36 cellular contexts compared by ENCODE assay signal in genomic region chr19:31292639-31293185, GRCh38. TPM values are rescaled to one million over a fixed set of nuclear protein-coding genes. Genes with fewer than 3 reads are reported as not detected.
"Had no signal": no experiment of that assay in that cellular context is flagged by ENCODE, and none has a peak within 500 bp of the region (broad histone marks: within the 10 kb centered on the region; RNA-seq: fewer than 3 reads in every experiment).

No MANE protein-coding gene starts in this region.

- DNase-seq: MG63, MM.1S, MV-4-11, NCI-H1048, NCI-H1092, NCI-H1092 treated with DMSO at 0.1 percent for 48 hours, NCI-H1105, NCI-H1105 treated with DMSO at 0.1 percent for 48 hours, NCI-H1417, NCI-H1417 treated with DMSO at 0.1 percent for 48 hours, NCI-H1436, NCI-H1436 treated with DMSO at 0.1 percent for 48 hours, NCI-H146, NCI-H1694, NCI-H1694 treated with DMSO at 0.1 percent for 48 hours, NCI-H187, NCI-H187 treated with DMSO at 0.1 percent for 48 hours, NCI-H1930, NCI-H2029, NCI-H2029 treated with DMSO at 0.1 percent for 48 hours, NCI-H2081, NCI-H2081 treated with DMSO at 0.1 percent for 48 hours, NCI-H2107, NCI-H2171, NCI-H2171 treated with DMSO at 0.1 percent for 48 hours, NCI-H2227 treated with DMSO at 0.1 percent for 48 hours, NCI-H226, NCI-H345, NCI-H446, NCI-H446 treated with DMSO at 0.1 percent for 48 hours, NCI-H510A, NCI-H510A treated with DMSO at 0.1 percent for 48 hours, NCI-H524, NCI-H524 treated with DMSO at 0.1 percent for 48 hours, NCI-H526 had no signal

- H3K27me3 ChIP-seq: MG63 had no signal

- H3K4me3 ChIP-seq: MG63 had no signal

RNA-seq across cellular contexts. Expression of gene TSHZ3, which starts 56.5 kb away (rescaled TPM):
- total RNA-seq: MCF 10A had no signal
